1 cellular context compared by ENCODE assay signal in genomic region chr10:48701139-48701901, GRCh38.
TF ChIP-seq lines count a peak whose summit lies in the region.

No MANE protein-coding gene starts in this region.

TF ChIP-seq in GM12878, 131 proteins besides CTCF, POLR2A, EP300 and RAD21 (continued from another document):
- TF ChIP-seq, protein P1, sequence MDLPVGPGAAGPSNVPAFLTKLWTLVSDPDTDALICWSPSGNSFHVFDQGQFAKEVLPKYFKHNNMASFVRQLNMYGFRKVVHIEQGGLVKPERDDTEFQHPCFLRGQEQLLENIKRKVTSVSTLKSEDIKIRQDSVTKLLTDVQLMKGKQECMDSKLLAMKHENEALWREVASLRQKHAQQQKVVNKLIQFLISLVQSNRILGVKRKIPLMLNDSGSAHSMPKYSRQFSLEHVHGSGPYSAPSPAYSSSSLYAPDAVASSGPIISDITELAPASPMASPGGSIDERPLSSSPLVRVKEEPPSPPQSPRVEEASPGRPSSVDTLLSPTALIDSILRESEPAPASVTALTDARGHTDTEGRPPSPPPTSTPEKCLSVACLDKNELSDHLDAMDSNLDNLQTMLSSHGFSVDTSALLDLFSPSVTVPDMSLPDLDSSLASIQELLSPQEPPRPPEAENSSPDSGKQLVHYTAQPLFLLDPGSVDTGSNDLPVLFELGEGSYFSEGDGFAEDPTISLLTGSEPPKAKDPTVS (IDR thresholded peaks at IDR 0.05; ENCODE audit: low read depth, low read length) = no peak
- peak; percentile 43; the same call in 1 of the 2 replicates for TF ChIP-seq IKZF1 (conservative IDR thresholded peaks at IDR 0.05)
- peak in 1 of 2 experiments; percentile 36; a peak in 1 of 4 replicates for TF ChIP-seq IKZF2 (IDR thresholded peaks at IDR 0.05)
TF ChIP-seq in GM12878: peak in this region for 7.
